ENCODE assay signal across 26 cellular contexts in genomic region chr17:20077978-20078674, GRCh38.
"Had no signal": no experiment of that assay in that cellular context is flagged by ENCODE, and none has a peak within 500 bp of the region (broad histone marks: within the 10 kb centered on the region; RNA-seq: fewer than 3 reads in every experiment).

No MANE protein-coding gene starts in this region.

- H3K27ac ChIP-seq: adrenal gland, body of pancreas, cardiac muscle cell, colonic mucosa, gastroesophageal sphincter, hepatocyte, pancreas, psoas muscle had no signal

- H3K9me3 ChIP-seq: adrenal gland, body of pancreas, colonic mucosa, gastroesophageal sphincter, pancreas, psoas muscle, thoracic aorta had no signal

- H3K4me3 ChIP-seq: adrenal gland, body of pancreas, cardiac muscle cell, colonic mucosa, gastroesophageal sphincter, hepatocyte, pancreas had no signal

- ATAC-seq: body of pancreas, gastroesophageal sphincter, left colon, pancreas, psoas muscle had no signal

- H3K36me3 ChIP-seq: adrenal gland, cardiac muscle cell, colonic mucosa, gastroesophageal sphincter, pancreas, thoracic aorta had no signal

- DNase-seq: activated CD4-positive, alpha-beta T cell treated with anti-CD3 and anti-CD28 coated beads for 4 hours; activated CD4-positive, alpha-beta T cell treated with anti-CD3 and anti-CD28 coated beads, Interleukin-2, amount 50 U/mL, for 48 hours; activated CD4-positive, CD25-positive, alpha-beta regulatory T cell; activated CD8-positive, alpha-beta memory T cell treated with anti-CD3 and anti-CD28 coated beads for 24 hours; activated gamma-delta T cell treated with Interleukin-2 at 50 U/mL for 16 hours; adrenal gland; aorta; body of pancreas; cerebellar nuclear complex; colonic mucosa; effector CD8-positive, alpha-beta T cell; kidney; left colon; naive B cell; nephron progenitor cell; pancreas; psoas muscle; stimulated activated CD4-positive, alpha-beta T cell treated with anti-CD3 and anti-CD28 coated beads, Interleukin-15, amount 100 ng/mL, for 24 hours; stimulated activated CD4-positive, alpha-beta T cell treated with anti-CD3 and anti-CD28 coated beads, Interleukin-2, amount 100 ng/mL, for 24 hours; stimulated activated naive CD4-positive, alpha-beta T cell; trophoblast cell had no signal

- H3K4me1 ChIP-seq: adrenal gland, body of pancreas, colonic mucosa, gastroesophageal sphincter, pancreas, psoas muscle had no signal

- H3K27me3 ChIP-seq: adrenal gland, body of pancreas, cardiac muscle cell, colonic mucosa, gastroesophageal sphincter, hepatocyte, pancreas had no signal

- FAIRE-seq: pancreas, urothelium cell line had no signal
